ENCODE assay signal across 14 cellular contexts in the genomic region with DNA sequence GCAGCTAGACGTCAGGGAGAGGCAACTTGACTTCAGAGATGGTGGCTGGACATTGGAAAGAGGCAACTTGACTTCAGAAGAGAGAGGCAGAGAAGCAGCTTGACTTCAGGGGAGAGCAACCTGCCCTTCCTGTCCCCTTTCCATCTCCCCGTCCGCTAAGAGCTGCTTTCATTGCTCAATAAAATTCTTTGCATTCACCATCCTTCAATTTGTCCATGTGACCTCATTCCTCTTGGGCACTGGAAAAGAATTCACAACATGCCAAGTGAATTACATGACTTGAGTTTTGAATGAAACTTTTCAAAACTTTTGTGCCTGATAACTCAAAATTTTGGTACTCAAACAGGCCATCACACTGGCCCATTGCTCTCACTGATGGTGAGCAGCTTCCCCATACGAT.
A peak's percentile ranks its signal among the peaks of the same experiment; 100 is the strongest.
DNase-seq lines count a peak whose midpoint lies in the region; ATAC-seq and TF ChIP-seq lines count a peak whose summit lies in the region.
"Had no signal": no experiment of that assay in that cellular context is flagged by ENCODE, and none has a peak within 500 bp of the region (broad histone marks: within the 10 kb centered on the region; RNA-seq: fewer than 3 reads in every experiment).

No MANE protein-coding gene starts in this region.

- in situ Hi-C loops in brain microvascular endothelial cell (cut with HindIII; ENCODE audit: low pct_ligation_motif_present, low sequenced_read_pairs), result no loop called here
- in situ Hi-C loops in mammary epithelial cell (cut with MboI; ENCODE audit: low sequenced_read_pairs in 2 of 2), result no loop called here

- no peaks in the 10 kb centered on the region for H3K27me3 ChIP-seq in brain microvascular endothelial cell (replicated peaks)
- no peaks in the 10 kb centered on the region for H3K27me3 ChIP-seq in mesendoderm (ENCODE audit: insufficient read depth, low read length, poor library complexity)
- H3K27me3 ChIP-seq in mammary epithelial cell (ENCODE audit: insufficient read depth, low read length), result no peaks in the 10 kb centered on the region
- H3K27me3 ChIP-seq: BE2C, SJCRH30 had no signal

- H3K4me3 ChIP-seq in AG10803 (ENCODE audit: low read length) (no peak overlapping the region), brain microvascular endothelial cell (ENCODE audit: low read depth, low read length) (no peak overlapping the region), mesendoderm (ENCODE audit: low read length) (no peak overlapping the region), mammary epithelial cell (replicated peaks in 1 of 3; ENCODE audit: insufficient read depth in 1 of 3, low read depth in 2 of 3, low read length in 3 of 3) (no peak overlapping the region)
- H3K4me3 ChIP-seq: SJCRH30 had no signal

- intact Hi-C loops in mammary epithelial cell (cut with micrococcal nuclease) (no loop called here), left colon (cut with DNase I, micrococcal nuclease) (no loop called here)

- no peak overlapping the region for H2BK15ac ChIP-seq in mesendoderm (replicated peaks; ENCODE audit: low read depth)

- no CpG with 5 or more reads among the region's 4 CpGs for WGBS in mesendoderm (ENCODE audit: extremely low coverage, insufficient coverage, low lambda C conversion rate)
- WGBS in mammary epithelial cell (ENCODE audit: low coverage, missing lambda C conversion rate), result 96% methylated on average over 4 of the region's 4 CpGs

- CTCF ChIA-PET in mammary epithelial cell (lab: Charles Lee; ENCODE audit: low non-redundant PET), result no interaction called here

- H3K27ac ChIP-seq in brain microvascular endothelial cell (no peak overlapping the region), mesendoderm (ENCODE audit: low read depth, low read length) (no peak overlapping the region), mammary epithelial cell (ENCODE audit: insufficient read depth, low read depth, low read length) (no peak overlapping the region)
- H3K27ac ChIP-seq: RWPE1, SJCRH30 had no signal

- no peak overlapping the region for H2AK5ac ChIP-seq in mesendoderm (ENCODE audit: low read length)

- BruUV-seq in mammary epithelial cell (replicated peaks; lab: Mats Ljungman, UMichigan), result no TSS peak

- no peak overlapping the region for H4K5ac ChIP-seq in mesendoderm (ENCODE audit: low read length)

- TF ChIP-seq CTCF in AG10803 (conservative IDR thresholded peaks at IDR 0.05; ENCODE audit: low read length) (no peak), brain microvascular endothelial cell (IDR thresholded peaks at IDR 0.05; ENCODE audit: low read depth, low read length, missing control alignments) (no peak), mammary epithelial cell (conservative IDR thresholded peaks at IDR 0.05 in 1 of 2, IDR thresholded peaks at IDR 0.05 in 1 of 2; ENCODE audit: extremely low read depth in 1 of 2, insufficient read depth in 1 of 2, low read depth in 1 of 2, low read length in 2 of 2) (no peak)

- DNase-seq in AG10803 (ENCODE audit: low read depth) (peak; percentile 6), HS-27A (ENCODE audit: low read depth) (peak; percentile 54), brain microvascular endothelial cell (peak; percentile 2), mesendoderm (peak; percentile 32), mammary epithelial cell (no peak), NCI-H1105 (lab: John Stamatoyannopoulos, UW) (no peak), left colon (no peak)
- DNase-seq in stimulated activated CD4-positive, alpha-beta T cell treated with anti-CD3 and anti-CD28 coated beads, Interleukin-4, amount 100 ng/mL, for 1 hour, result no peak
- DNase-seq: BE2C, NCI-H1417 treated with DMSO at 0.1 percent for 48 hours, NCI-H2029 treated with DMSO at 0.1 percent for 48 hours, NCI-H524, SJCRH30 had no signal

- H2BK5ac ChIP-seq in mesendoderm (ENCODE audit: low read length), result no peak overlapping the region

- H3K79me1 ChIP-seq in mesendoderm (ENCODE audit: low read length), result no peaks in the 10 kb centered on the region

- H3K9me3 ChIP-seq in mammary epithelial cell (replicated peaks; ENCODE audit: insufficient read depth, low read length), result no peaks in the 10 kb centered on the region
- H3K9me3 ChIP-seq: BE2C, SJCRH30 had no signal

- H4K8ac ChIP-seq in mesendoderm (ENCODE audit: low read depth, low read length), result no peak overlapping the region

- H3K4me1 ChIP-seq in mesendoderm (ENCODE audit: control insufficient read depth, low read depth, low read length), result no peaks in the 10 kb centered on the region
- H3K4me1 ChIP-seq in mammary epithelial cell (ENCODE audit: insufficient read depth, low read length), result peaks cover 6% of the 10 kb centered on the region
- H3K4me1 ChIP-seq: BE2C, SJCRH30 had no signal

- H3K79me2 ChIP-seq in mesendoderm (ENCODE audit: control insufficient read depth, insufficient read depth, low read length) (no peaks in the 10 kb centered on the region), mammary epithelial cell (ENCODE audit: insufficient read depth, low read length) (no peaks in the 10 kb centered on the region)

- H4K20me1 ChIP-seq in mammary epithelial cell (ENCODE audit: insufficient read depth, low read length), result no peaks in the 10 kb centered on the region

- H3K18ac ChIP-seq in mesendoderm (ENCODE audit: low read length), result no peak overlapping the region

- H3K4me2 ChIP-seq in mesendoderm (ENCODE audit: low read length) (no peak overlapping the region), mammary epithelial cell (ENCODE audit: insufficient read depth, low read depth, low read length) (no peak overlapping the region)

- H2BK120ac ChIP-seq in mesendoderm (ENCODE audit: low read depth, low read length), result no peak overlapping the region

- no peak for ATAC-seq in left colon

- H3K4ac ChIP-seq in mesendoderm (ENCODE audit: low read depth, low read length), result no peak overlapping the region

- no peak overlapping the region for H3K23ac ChIP-seq in mesendoderm (ENCODE audit: low read length)

- no peaks in the 10 kb centered on the region for H3K36me3 ChIP-seq in brain microvascular endothelial cell (replicated peaks)
- H3K36me3 ChIP-seq in mesendoderm (ENCODE audit: control insufficient read depth, insufficient read depth, low read length), result no peaks in the 10 kb centered on the region
- H3K36me3 ChIP-seq in mammary epithelial cell (ENCODE audit: insufficient read depth, low read length), result no peaks in the 10 kb centered on the region
- H3K36me3 ChIP-seq: BE2C, SJCRH30 had no signal

- H2AFZ ChIP-seq in mammary epithelial cell (ENCODE audit: low read depth, low read length), result no peak overlapping the region

- H3K9ac ChIP-seq in mesendoderm (ENCODE audit: low read length), result no peak overlapping the region
- no peak overlapping the region for H3K9ac ChIP-seq in mammary epithelial cell (ENCODE audit: insufficient read depth, low read length)

- H3K56ac ChIP-seq in mesendoderm (ENCODE audit: low read length), result no peak overlapping the region

- dilution Hi-C loops in mammary epithelial cell (cut with HindIII; ENCODE audit: low sequenced_read_pairs), result no loop called here

Comparison
In these comparisons a context has a peak if more than half of its experiments do, and no peak if none do; other contexts are left out.
1. DNase-seq: peak in AG10803 (single experiment), HS-27A (single experiment), brain microvascular endothelial cell (single experiment) and mesendoderm (single experiment); none in stimulated activated CD4-positive, alpha-beta T cell treated with anti-CD3 and anti-CD28 coated beads, Interleukin-4, amount 100 ng/mL, for 1 hour (single experiment), mammary epithelial cell (single experiment), NCI-H1105 (single experiment) and left colon (0 of 2).